10 cellular contexts compared by ENCODE assay signal in the genomic region with DNA sequence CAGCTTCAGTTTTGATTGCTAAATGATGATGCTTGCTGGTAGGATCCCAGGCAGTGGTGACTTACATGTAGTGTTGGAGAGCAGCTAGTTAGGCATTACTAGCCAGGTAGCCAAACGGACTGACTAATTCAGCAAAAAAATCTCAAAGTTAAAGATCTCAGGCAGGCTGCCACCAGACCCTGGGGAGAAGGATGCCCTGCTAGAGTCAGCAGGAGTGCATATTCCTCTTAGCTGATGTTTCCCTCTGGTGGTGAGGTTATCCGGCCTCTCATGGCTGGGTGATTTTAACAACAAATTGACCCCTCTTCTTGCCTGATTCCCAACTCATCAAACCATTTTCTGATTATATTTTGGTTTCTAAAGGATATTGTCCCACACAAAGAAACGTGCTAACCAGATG. TPM values are rescaled to one million over a fixed set of nuclear protein-coding genes. Genes with fewer than 3 reads are reported as not detected.
DNase-seq lines count a peak whose midpoint lies in the region; TF ChIP-seq lines count a peak whose summit lies in the region.
"Had no signal": no experiment of that assay in that cellular context is flagged by ENCODE, and none has a peak within 500 bp of the region (broad histone marks: within the 10 kb centered on the region; RNA-seq: fewer than 3 reads in every experiment).

No MANE protein-coding gene starts in this region.

- no peaks in the 10 kb centered on the region for H3K27me3 Mint-ChIP-seq in brain
- H3K27me3 Mint-ChIP-seq in neural progenitor cell (ENCODE audit: insufficient read depth, low read depth) = peaks cover 11% of the 10 kb centered on the region
- peaks cover 61% of the 10 kb centered on the region for H3K27me3 Mint-ChIP-seq in activated naive CD4-positive, alpha-beta T cell treated with anti-CD3 and anti-CD28 coated beads, Interleukin-2, amount 10 ng/mL, durations not matched to agents 7 days and 5 days

- H3K27ac Mint-ChIP-seq in brain = peak overlapping the region; percentile 33 to 92 (median 70)
- peak overlapping the region; percentile 50 for H3K27ac Mint-ChIP-seq in neural progenitor cell
- no peak overlapping the region for H3K27ac Mint-ChIP-seq in activated naive CD4-positive, alpha-beta T cell treated with anti-CD3 and anti-CD28 coated beads, Interleukin-2, amount 10 ng/mL, durations not matched to agents 7 days and 5 days

- H3K4me3 Mint-ChIP-seq in brain (peak overlapping the region; percentile 23 to 59 (median 38)), neural progenitor cell (peak overlapping the region; percentile 35)
- no peak overlapping the region for H3K4me3 Mint-ChIP-seq in activated naive CD4-positive, alpha-beta T cell treated with anti-CD3 and anti-CD28 coated beads, Interleukin-2, amount 10 ng/mL, durations not matched to agents 7 days and 5 days

- H3K4me1 ChIP-seq in HEK293 (ENCODE audit: control insufficient read depth, insufficient read depth, low read length) (no peaks in the 10 kb centered on the region), neural progenitor cell (peaks cover 26% of the 10 kb centered on the region), MM.1S (ENCODE audit: low read length) (no peaks in the 10 kb centered on the region)
- H3K4me1 ChIP-seq: SJSA1 had no signal

- H3K9me3 Mint-ChIP-seq in brain = no peaks in the 10 kb centered on the region
- H3K9me3 Mint-ChIP-seq in neural progenitor cell = no peaks in the 10 kb centered on the region
- H3K9me3 Mint-ChIP-seq in activated naive CD4-positive, alpha-beta T cell treated with anti-CD3 and anti-CD28 coated beads, Interleukin-2, amount 10 ng/mL, durations not matched to agents 7 days and 5 days = no peaks in the 10 kb centered on the region

- TF ChIP-seq CTCF in HEK293 (tag by site-specific recombination; IDR thresholded peaks at IDR 0.05) (no peak), brain (conservative IDR thresholded peaks at IDR 0.05) (peak; percentile 9 to 29), neural progenitor cell (IDR thresholded peaks at IDR 0.05) (peak; percentile 25), MM.1S (IDR thresholded peaks at IDR 0.05; ENCODE audit: low read length) (no peak)

- peak overlapping the region; percentile 10 for H3K4me2 ChIP-seq in neural progenitor cell
- H3K4me2 ChIP-seq in MM.1S (ENCODE audit: low read depth, low read length) = no peak overlapping the region

- H3K36me3 ChIP-seq in HEK293 (ENCODE audit: control insufficient read depth in 2 of 2, insufficient read depth in 1 of 2, low read length in 2 of 2) (no peaks in the 10 kb centered on the region), neural progenitor cell (peaks cover 3% of the 10 kb centered on the region), MM.1S (replicated peaks; ENCODE audit: insufficient read depth, low read length) (no peaks in the 10 kb centered on the region)
- H3K36me3 ChIP-seq: SJSA1 had no signal

- peaks cover 52% of the 10 kb centered on the region for H3K79me2 ChIP-seq in neural progenitor cell (ENCODE audit: low read depth)
- H3K79me2 ChIP-seq in MM.1S (ENCODE audit: low read length) = no peaks in the 10 kb centered on the region

- H3K4me3 ChIP-seq in HEK293 (ENCODE audit: low read depth, low read length) (no peak overlapping the region), neural progenitor cell (no peak overlapping the region), MM.1S (ENCODE audit: low read length) (no peak overlapping the region)
- H3K4me3 ChIP-seq: SJSA1 had no signal

- no peaks in the 10 kb centered on the region for H3K9me3 ChIP-seq in HEK293 (ENCODE audit: control insufficient read depth, insufficient read depth, low read depth, low read length)
- no peaks in the 10 kb centered on the region for H3K9me3 ChIP-seq in neural progenitor cell (ENCODE audit: low read depth)
- no peaks in the 10 kb centered on the region for H3K9me3 ChIP-seq in MM.1S (replicated peaks; ENCODE audit: insufficient read depth, low read length)
- H3K9me3 ChIP-seq: SJSA1 had no signal

- POLR2A ChIA-PET in HEK293 (lab: Yijun Ruan, JAX) = no interaction called here

- no peaks in the 10 kb centered on the region for H3K27me3 ChIP-seq in neural progenitor cell
- peaks cover 7% of the 10 kb centered on the region for H3K27me3 ChIP-seq in MM.1S (replicated peaks; ENCODE audit: insufficient read depth, low read length)

- peaks cover 6% of the 10 kb centered on the region for H3K36me3 Mint-ChIP-seq in brain
- peaks cover 23% of the 10 kb centered on the region for H3K36me3 Mint-ChIP-seq in neural progenitor cell
- no peaks in the 10 kb centered on the region for H3K36me3 Mint-ChIP-seq in activated naive CD4-positive, alpha-beta T cell treated with anti-CD3 and anti-CD28 coated beads, Interleukin-2, amount 10 ng/mL, durations not matched to agents 7 days and 5 days

- peaks cover 64% of the 10 kb centered on the region for H3K4me1 Mint-ChIP-seq in brain
- H3K4me1 Mint-ChIP-seq in neural progenitor cell = peaks cover 43% of the 10 kb centered on the region
- H3K4me1 Mint-ChIP-seq in activated naive CD4-positive, alpha-beta T cell treated with anti-CD3 and anti-CD28 coated beads, Interleukin-2, amount 10 ng/mL, durations not matched to agents 7 days and 5 days = no peaks in the 10 kb centered on the region

- peaks cover 60% of the 10 kb centered on the region for H3F3A ChIP-seq in neural progenitor cell (ENCODE audit: low read depth)
- H3F3A ChIP-seq in MM.1S (ENCODE audit: insufficient read depth, low read length) = no peaks in the 10 kb centered on the region

- H3K9me2 ChIP-seq in MM.1S (replicated peaks; ENCODE audit: insufficient read depth, low read length) = no peaks in the 10 kb centered on the region

- H2AFZ ChIP-seq in neural progenitor cell (replicated peaks) (no peak overlapping the region), MM.1S (ENCODE audit: low read length) (no peak overlapping the region)

- H3K27ac ChIP-seq in HEK293 (ENCODE audit: extremely low read depth, low read depth, low read length) (no peak overlapping the region), neural progenitor cell (no peak overlapping the region), MM.1S (ENCODE audit: low read length) (no peak overlapping the region)
- H3K27ac ChIP-seq: SJSA1 had no signal

- H3K9ac ChIP-seq in neural progenitor cell = no peak overlapping the region
- H3K9ac ChIP-seq in MM.1S (ENCODE audit: low read length) = no peak overlapping the region

- H4K20me1 ChIP-seq in neural progenitor cell (ENCODE audit: low read depth) (peaks cover 65% of the 10 kb centered on the region), MM.1S (ENCODE audit: insufficient read depth, low read length) (no peaks in the 10 kb centered on the region)

- DNase-seq in neural progenitor cell (ENCODE audit: low spot score) (no peak), MM.1S (no peak), UCSD-AML1 (lab: John Stamatoyannopoulos, UW; ENCODE audit: unreplicated experiment) (no peak)
- no peak for DNase-seq in activated naive CD4-positive, alpha-beta T cell treated with anti-CD3 and anti-CD28 coated beads, Interleukin-2, amount 10 ng/mL, durations not matched to agents 7 days and 5 days
- DNase-seq: left ventricle myocardium superior; NCI-H187 treated with DMSO at 0.1 percent for 48 hours; stimulated activated CD4-positive, alpha-beta T cell treated with anti-CD3 and anti-CD28 coated beads, Interleukin-4, amount 100 ng/mL, for 1 hour had no signal

- CTCF ChIA-PET in HEK293 (lab: Yijun Ruan, JAX) = interaction anchor here (0.6 to 2.2 kb wide), 6 partner anchors 9 to 225 kb away, joined by 3 to 10 read pairs (median 4); a partner anchor contains a TSS
- CTCF ChIA-PET in activated naive CD4-positive, alpha-beta T cell treated with anti-CD3 and anti-CD28 coated beads, Interleukin-2, amount 10 ng/mL, durations not matched to agents 7 days and 5 days (lab: Charles Lee) = interaction anchor here (0.7 to 1.6 kb wide), 3 partner anchors 10 to 95 kb away, joined by 3 to 7 read pairs (median 3); a partner anchor contains a TSS

TF ChIP-seq in HEK293, 187 proteins besides CTCF, POLR2A, EP300 and RAD21:
- TF ChIP-seq, protein P1, sequence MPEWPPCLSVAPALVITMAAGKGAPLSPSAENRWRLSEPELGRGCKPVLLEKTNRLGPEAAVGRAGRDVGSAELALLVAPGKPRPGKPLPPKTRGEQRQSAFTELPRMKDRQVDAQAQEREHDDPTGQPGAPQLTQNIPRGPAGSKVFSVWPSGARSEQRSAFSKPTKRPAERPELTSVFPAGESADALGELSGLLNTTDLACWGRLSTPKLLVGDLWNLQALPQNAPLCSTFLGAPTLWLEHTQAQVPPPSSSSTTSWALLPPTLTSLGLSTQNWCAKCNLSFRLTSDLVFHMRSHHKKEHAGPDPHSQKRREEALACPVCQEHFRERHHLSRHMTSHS (tag by site-specific recombination; IDR thresholded peaks at IDR 0.05) = no peak
- TF ChIP-seq PRDM1 (tag by site-specific recombination; IDR thresholded peaks at IDR 0.05) (no peak), ZNF169 (tag by site-specific recombination; IDR thresholded peaks at IDR 0.05) (no peak), ZNF654 (tag by site-specific recombination; IDR thresholded peaks at IDR 0.05; ENCODE audit: low read depth) (peak; percentile 8; the same call in 1 of the 2 replicates)
- TF ChIP-seq, protein P2, sequence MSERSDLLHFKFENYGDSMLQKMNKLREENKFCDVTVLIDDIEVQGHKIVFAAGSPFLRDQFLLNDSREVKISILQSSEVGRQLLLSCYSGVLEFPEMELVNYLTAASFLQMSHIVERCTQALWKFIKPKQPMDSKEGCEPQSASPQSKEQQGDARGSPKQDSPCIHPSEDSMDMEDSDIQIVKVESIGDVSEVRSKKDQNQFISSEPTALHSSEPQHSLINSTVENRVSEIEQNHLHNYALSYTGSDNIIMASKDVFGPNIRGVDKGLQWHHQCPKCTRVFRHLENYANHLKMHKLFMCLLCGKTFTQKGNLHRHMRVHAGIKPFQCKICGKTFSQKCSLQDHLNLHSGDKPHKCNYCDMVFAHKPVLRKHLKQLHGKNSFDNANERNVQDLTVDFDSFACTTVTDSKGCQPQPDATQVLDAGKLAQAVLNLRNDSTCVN (tag by site-specific recombination; optimal IDR thresholded peaks at IDR 0.05) = no peak

RNA-seq across cellular contexts. Expression of a gene that starts 2.8 kb away (rescaled TPM):
- 74.9 TPM for polyA plus RNA-seq in brain (ENCODE audit: insufficient read depth, low read depth, low replicate concordance)
- 21.7 and 74.3 TPM in 2 replicates for total RNA-seq in neural progenitor cell (ENCODE audit: low replicate concordance)
- total RNA-seq: SJSA1 had no signal

RNA-seq across cellular contexts. Expression of a gene that starts 9.5 kb away (rescaled TPM):
- polyA plus RNA-seq in brain (ENCODE audit: insufficient read depth, low read depth, low replicate concordance) = 298 TPM
- total RNA-seq in neural progenitor cell (ENCODE audit: low replicate concordance) = 22.2 and 80.8 TPM in 2 replicates

RNA-seq across cellular contexts. Expression of a gene that starts 10.4 kb away (rescaled TPM):
- polyA plus RNA-seq in brain (ENCODE audit: insufficient read depth, low read depth, low replicate concordance) = not detected
- total RNA-seq in neural progenitor cell (ENCODE audit: low replicate concordance) = not detected in 2 replicates
- total RNA-seq: left ventricle myocardium superior, SJSA1 had no signal

RNA-seq across cellular contexts. Expression of a gene that starts 14.6 kb away (rescaled TPM):
- 92.0 TPM for polyA plus RNA-seq in brain (ENCODE audit: insufficient read depth, low read depth, low replicate concordance)
- 4.3 and 6.9 TPM in 2 replicates for total RNA-seq in neural progenitor cell (ENCODE audit: low replicate concordance)
- total RNA-seq: left ventricle myocardium superior, SJSA1 had no signal

RNA-seq across cellular contexts. Expression of a gene that starts 40.9 kb away (rescaled TPM):
- 137 TPM for polyA plus RNA-seq in brain (ENCODE audit: insufficient read depth, low read depth, low replicate concordance)
- 264 and 298 TPM in 2 replicates for total RNA-seq in neural progenitor cell (ENCODE audit: low replicate concordance)

Comparison
In these comparisons a context has a peak if more than half of its experiments do, and no peak if none do; other contexts are left out.
1. CTCF ChIP-seq: peak in brain (2 of 2) and neural progenitor cell (single experiment); none in HEK293 (single experiment) and MM.1S (single experiment).